In the genomic region with DNA sequence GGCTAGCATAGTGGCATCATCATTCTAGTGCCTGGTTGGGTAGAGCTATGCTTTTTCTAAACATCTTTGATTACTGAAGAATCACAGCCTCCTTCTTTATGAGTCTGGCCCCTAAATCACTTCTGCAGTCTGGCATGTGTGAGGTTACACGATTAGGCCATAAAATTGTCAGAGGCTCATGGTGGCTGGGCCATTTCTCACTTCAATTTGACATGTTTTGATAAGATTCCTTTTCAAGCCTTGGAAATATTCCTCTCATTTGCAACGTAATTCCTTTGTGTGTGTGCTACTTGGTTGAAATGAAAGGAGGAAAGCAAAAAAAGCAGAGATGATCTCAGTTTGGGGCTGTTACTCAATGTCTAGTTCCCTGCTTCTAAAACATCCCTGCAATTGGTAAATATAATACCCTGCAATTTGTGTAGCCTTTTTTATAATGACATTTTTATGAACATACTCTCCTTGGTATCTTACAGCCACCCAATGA, we compare ENCODE assay signal across 2 cellular contexts.
TF ChIP-seq lines count a peak whose summit lies in the region.

No MANE protein-coding gene starts in this region.

TF ChIP-seq in K562, 482 proteins besides CTCF, POLR2A, EP300 and RAD21:
- TF ChIP-seq L3MBTL2 (IDR thresholded peaks at IDR 0.05) (no peak), KDM1A (IDR thresholded peaks at IDR 0.05) (peak; percentile 41 to 53; a peak in 2 of 4 replicates), MEIS2 (IDR thresholded peaks at IDR 0.05; ENCODE audit: partially characterized antibody) (peak; percentile 24)
- TF ChIP-seq, protein P1, sequence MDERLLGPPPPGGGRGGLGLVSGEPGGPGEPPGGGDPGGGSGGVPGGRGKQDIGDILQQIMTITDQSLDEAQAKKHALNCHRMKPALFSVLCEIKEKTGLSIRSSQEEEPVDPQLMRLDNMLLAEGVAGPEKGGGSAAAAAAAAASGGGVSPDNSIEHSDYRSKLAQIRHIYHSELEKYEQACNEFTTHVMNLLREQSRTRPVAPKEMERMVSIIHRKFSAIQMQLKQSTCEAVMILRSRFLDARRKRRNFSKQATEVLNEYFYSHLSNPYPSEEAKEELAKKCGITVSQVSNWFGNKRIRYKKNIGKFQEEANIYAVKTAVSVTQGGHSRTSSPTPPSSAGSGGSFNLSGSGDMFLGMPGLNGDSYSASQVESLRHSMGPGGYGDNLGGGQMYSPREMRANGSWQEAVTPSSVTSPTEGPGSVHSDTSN (CRISPR knock-in tag; IDR thresholded peaks at IDR 0.05; ENCODE audit: low read depth) = no peak
- TF ChIP-seq, protein P1 (tag; conservative IDR thresholded peaks at IDR 0.05; ENCODE audit: low read depth) = 0 out of 2 replicates have a peak, but pooled peaks have one; percentile 19
TF ChIP-seq in K562: peak in this region for 3.

TF ChIP-seq in neural cell, 6 proteins besides CTCF, POLR2A, EP300 and RAD21:
- TF ChIP-seq SMC3 (conservative IDR thresholded peaks at IDR 0.05; ENCODE audit: poor library complexity) (peak; percentile 13), POLR2AphosphoS5 (IDR thresholded peaks at IDR 0.05) (peak; percentile 77), MXI1 (conservative IDR thresholded peaks at IDR 0.05; ENCODE audit: poor library complexity, severe bottlenecking) (no peak), EZH2 (IDR thresholded peaks at IDR 0.05; ENCODE audit: borderline replicate concordance, insufficient read depth, low read length, poor library complexity, severe bottlenecking) (no peak)
- TF ChIP-seq, protein P2, sequence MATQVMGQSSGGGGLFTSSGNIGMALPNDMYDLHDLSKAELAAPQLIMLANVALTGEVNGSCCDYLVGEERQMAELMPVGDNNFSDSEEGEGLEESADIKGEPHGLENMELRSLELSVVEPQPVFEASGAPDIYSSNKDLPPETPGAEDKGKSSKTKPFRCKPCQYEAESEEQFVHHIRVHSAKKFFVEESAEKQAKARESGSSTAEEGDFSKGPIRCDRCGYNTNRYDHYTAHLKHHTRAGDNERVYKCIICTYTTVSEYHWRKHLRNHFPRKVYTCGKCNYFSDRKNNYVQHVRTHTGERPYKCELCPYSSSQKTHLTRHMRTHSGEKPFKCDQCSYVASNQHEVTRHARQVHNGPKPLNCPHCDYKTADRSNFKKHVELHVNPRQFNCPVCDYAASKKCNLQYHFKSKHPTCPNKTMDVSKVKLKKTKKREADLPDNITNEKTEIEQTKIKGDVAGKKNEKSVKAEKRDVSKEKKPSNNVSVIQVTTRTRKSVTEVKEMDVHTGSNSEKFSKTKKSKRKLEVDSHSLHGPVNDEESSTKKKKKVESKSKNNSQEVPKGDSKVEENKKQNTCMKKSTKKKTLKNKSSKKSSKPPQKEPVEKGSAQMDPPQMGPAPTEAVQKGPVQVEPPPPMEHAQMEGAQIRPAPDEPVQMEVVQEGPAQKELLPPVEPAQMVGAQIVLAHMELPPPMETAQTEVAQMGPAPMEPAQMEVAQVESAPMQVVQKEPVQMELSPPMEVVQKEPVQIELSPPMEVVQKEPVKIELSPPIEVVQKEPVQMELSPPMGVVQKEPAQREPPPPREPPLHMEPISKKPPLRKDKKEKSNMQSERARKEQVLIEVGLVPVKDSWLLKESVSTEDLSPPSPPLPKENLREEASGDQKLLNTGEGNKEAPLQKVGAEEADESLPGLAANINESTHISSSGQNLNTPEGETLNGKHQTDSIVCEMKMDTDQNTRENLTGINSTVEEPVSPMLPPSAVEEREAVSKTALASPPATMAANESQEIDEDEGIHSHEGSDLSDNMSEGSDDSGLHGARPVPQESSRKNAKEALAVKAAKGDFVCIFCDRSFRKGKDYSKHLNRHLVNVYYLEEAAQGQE (IDR thresholded peaks at IDR 0.05; ENCODE audit: borderline replicate concordance) = peak; percentile 72
